Comparison of ENCODE assay signal across 1 cellular context in genomic region chr19:48990400-48990799, GRCh38.
TF ChIP-seq lines count a peak whose summit lies in the region.

No MANE protein-coding gene starts in this region.

TF ChIP-seq in GM12878, 131 proteins besides CTCF, POLR2A, EP300 and RAD21:
- TF ChIP-seq, protein P1, sequence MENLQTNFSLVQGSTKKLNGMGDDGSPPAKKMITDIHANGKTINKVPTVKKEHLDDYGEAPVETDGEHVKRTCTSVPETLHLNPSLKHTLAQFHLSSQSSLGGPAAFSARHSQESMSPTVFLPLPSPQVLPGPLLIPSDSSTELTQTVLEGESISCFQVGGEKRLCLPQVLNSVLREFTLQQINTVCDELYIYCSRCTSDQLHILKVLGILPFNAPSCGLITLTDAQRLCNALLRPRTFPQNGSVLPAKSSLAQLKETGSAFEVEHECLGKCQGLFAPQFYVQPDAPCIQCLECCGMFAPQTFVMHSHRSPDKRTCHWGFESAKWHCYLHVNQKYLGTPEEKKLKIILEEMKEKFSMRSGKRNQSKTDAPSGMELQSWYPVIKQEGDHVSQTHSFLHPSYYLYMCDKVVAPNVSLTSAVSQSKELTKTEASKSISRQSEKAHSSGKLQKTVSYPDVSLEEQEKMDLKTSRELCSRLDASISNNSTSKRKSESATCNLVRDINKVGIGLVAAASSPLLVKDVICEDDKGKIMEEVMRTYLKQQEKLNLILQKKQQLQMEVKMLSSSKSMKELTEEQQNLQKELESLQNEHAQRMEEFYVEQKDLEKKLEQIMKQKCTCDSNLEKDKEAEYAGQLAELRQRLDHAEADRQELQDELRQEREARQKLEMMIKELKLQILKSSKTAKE (IDR thresholded peaks at IDR 0.05; ENCODE audit: low read depth, poor library complexity, severe bottlenecking), result no peak
- TF ChIP-seq E4F1 (IDR thresholded peaks at IDR 0.05; ENCODE audit: borderline replicate concordance, partially characterized antibody) (no peak), TCF7 (IDR thresholded peaks at IDR 0.05; ENCODE audit: borderline replicate concordance) (no peak), KAT2A (conservative IDR thresholded peaks at IDR 0.05; ENCODE audit: control insufficient read depth, low read depth, low read length) (no peak), CBX5 (IDR thresholded peaks at IDR 0.05; ENCODE audit: low read depth) (no peak), ZBTB4 (CRISPR knock-in tag; IDR thresholded peaks at IDR 0.05) (no peak), NFXL1 (IDR thresholded peaks at IDR 0.05; ENCODE audit: borderline replicate concordance) (no peak), PAX5 (IDR thresholded peaks at IDR 0.05; ENCODE audit: borderline replicate concordance, low read depth, low read length) (no peak), SIX5 (IDR thresholded peaks at IDR 0.05; ENCODE audit: low read depth, low read length, severe bottlenecking) (no peak)
- TF ChIP-seq, protein P2, sequence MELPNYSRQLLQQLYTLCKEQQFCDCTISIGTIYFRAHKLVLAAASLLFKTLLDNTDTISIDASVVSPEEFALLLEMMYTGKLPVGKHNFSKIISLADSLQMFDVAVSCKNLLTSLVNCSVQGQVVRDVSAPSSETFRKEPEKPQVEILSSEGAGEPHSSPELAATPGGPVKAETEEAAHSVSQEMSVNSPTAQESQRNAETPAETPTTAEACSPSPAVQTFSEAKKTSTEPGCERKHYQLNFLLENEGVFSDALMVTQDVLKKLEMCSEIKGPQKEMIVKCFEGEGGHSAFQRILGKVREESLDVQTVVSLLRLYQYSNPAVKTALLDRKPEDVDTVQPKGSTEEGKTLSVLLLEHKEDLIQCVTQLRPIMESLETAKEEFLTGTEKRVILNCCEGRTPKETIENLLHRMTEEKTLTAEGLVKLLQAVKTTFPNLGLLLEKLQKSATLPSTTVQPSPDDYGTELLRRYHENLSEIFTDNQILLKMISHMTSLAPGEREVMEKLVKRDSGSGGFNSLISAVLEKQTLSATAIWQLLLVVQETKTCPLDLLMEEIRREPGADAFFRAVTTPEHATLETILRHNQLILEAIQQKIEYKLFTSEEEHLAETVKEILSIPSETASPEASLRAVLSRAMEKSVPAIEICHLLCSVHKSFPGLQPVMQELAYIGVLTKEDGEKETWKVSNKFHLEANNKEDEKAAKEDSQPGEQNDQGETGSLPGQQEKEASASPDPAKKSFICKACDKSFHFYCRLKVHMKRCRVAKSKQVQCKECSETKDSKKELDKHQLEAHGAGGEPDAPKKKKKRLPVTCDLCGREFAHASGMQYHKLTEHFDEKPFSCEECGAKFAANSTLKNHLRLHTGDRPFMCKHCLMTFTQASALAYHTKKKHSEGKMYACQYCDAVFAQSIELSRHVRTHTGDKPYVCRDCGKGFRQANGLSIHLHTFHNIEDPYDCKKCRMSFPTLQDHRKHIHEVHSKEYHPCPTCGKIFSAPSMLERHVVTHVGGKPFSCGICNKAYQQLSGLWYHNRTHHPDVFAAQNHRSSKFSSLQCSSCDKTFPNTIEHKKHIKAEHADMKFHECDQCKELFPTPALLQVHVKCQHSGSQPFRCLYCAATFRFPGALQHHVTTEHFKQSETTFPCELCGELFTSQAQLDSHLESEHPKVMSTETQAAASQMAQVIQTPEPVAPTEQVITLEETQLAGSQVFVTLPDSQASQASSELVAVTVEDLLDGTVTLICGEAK (IDR thresholded peaks at IDR 0.05; ENCODE audit: borderline replicate concordance), result no peak
